In the genomic region with DNA sequence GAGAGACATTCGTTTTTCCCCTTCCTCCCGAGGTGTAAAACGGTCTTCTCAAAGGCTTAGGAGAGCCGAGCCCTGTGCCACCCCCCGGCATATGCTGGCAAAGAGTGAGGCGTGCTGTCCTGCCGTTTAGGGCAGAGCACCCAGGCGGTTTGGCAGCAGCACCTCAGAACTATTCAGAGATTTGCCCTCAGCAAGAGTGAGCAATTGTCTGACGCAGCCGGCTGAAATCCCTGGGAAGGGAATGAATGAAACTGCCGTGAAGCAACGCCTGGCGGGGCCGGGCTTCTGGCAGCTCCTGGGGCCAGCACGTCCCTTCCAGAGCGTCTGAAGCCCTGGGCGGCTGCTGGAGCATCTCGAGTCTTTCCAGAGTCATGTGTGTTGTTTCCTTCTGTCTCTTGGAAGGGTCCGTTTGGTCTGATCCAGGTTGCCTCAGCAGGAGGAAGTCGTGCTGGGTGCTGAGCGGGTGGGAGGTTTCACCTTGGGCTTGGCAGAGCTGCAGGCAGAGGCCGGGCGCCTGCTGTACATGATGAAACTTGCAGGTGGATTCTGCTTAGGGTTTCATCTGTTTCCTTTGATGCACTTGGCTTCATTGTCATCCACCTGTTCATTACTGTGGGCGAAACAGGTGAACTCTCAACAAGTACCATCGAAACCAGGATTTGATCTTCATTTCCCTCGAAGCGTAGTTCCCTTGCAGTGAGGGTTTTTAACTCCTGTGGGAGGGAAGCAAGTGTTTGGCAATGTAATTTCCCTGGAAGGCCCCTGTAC, we compare ENCODE assay signal across 15 cellular contexts. TPM values are rescaled to one million over a fixed set of nuclear protein-coding genes. Genes with fewer than 3 reads are reported as not detected.
DNase-seq lines count a peak whose midpoint lies in the region; ATAC-seq and TF ChIP-seq lines count a peak whose summit lies in the region.
"Had no signal": no experiment of that assay in that cellular context is flagged by ENCODE, and none has a peak within 500 bp of the region (broad histone marks: within the 10 kb centered on the region; RNA-seq: fewer than 3 reads in every experiment).

No MANE protein-coding gene starts in this region.

- TF ChIP-seq CTCF in heart right ventricle (IDR thresholded peaks at IDR 0.05) = no peak
- no peak for TF ChIP-seq CTCF in suprapubic skin (IDR thresholded peaks at IDR 0.05)

- peaks cover 0 to 22% (median 2%) of the 10 kb centered on the region in 9 donors for H3K4me1 ChIP-seq in heart right ventricle
- H3K4me1 ChIP-seq in suprapubic skin = peaks cover 45% of the 10 kb centered on the region
- H3K4me1 ChIP-seq: colonic mucosa had no signal

- no peak for ATAC-seq in T-helper 17 cell
- ATAC-seq in heart right ventricle = peak in 5 of 8 donors; percentile 4 to 85 (median 69)
- ATAC-seq in HG02798 (IDR thresholded peaks at IDR 0.05; ENCODE audit: poor library complexity, unreplicated experiment) = no peak
- ATAC-seq: activated T-cell treated with anti-CD3 and anti-CD28 coated beads, Interleukin-2, amount 50 U/mL, for 72 hours had no signal

- H3K27ac ChIP-seq in heart right ventricle (no peak overlapping the region), suprapubic skin (peak overlapping the region; percentile 79)
- H3K27ac ChIP-seq: colonic mucosa, upper lobe of left lung had no signal

- no peaks in the 10 kb centered on the region for H3K27me3 Mint-ChIP-seq in T-helper 17 cell

- H3K4me3 ChIP-seq in heart right ventricle (no peak overlapping the region), suprapubic skin (no peak overlapping the region)
- H3K4me3 ChIP-seq: colonic mucosa, upper lobe of left lung had no signal

- H3K27ac Mint-ChIP-seq in T-helper 17 cell = peak overlapping the region; percentile 19

- 85 to 86% methylated on average over 27 of the region's 27 CpGs for WGBS in heart right ventricle, 2 donors
- 39% methylated on average over 25 of the region's 27 CpGs for WGBS in suprapubic skin

- H3K9me3 ChIP-seq in T-helper 17 cell (ENCODE audit: control insufficient read depth, low read length, poor library complexity, severe bottlenecking) = no peaks in the 10 kb centered on the region
- H3K9me3 ChIP-seq in heart right ventricle = no peaks in the 10 kb centered on the region
- H3K9me3 ChIP-seq in suprapubic skin = no peaks in the 10 kb centered on the region
- H3K9me3 ChIP-seq: colonic mucosa, upper lobe of left lung had no signal

- TF ChIP-seq POLR2A in suprapubic skin (IDR thresholded peaks at IDR 0.05) = no peak

- no peaks in the 10 kb centered on the region for H3K36me3 Mint-ChIP-seq in T-helper 17 cell (ENCODE audit: low read depth)

- peaks cover 0 to 29% (median 10%) of the 10 kb centered on the region in 9 donors for H3K36me3 ChIP-seq in heart right ventricle
- H3K36me3 ChIP-seq in suprapubic skin = peaks cover 24% of the 10 kb centered on the region
- H3K36me3 ChIP-seq: colonic mucosa had no signal

- TF ChIP-seq EP300 in suprapubic skin (IDR thresholded peaks at IDR 0.05) = no peak

- H3K27me3 ChIP-seq in heart right ventricle (no peaks in the 10 kb centered on the region), suprapubic skin (no peaks in the 10 kb centered on the region)
- H3K27me3 ChIP-seq: colonic mucosa, upper lobe of left lung had no signal

- intact Hi-C loops in heart right ventricle (cut with DNase I) = loop anchor here in 3 of 10 donors (10.0 kb wide), 3 partner anchors 58 to 268 kb away; partner anchors contain the start of gene ZNF750 (in 1 of the 3)

- peak; percentile 37 for DNase-seq in NCI-H1694 treated with DMSO at 0.1 percent for 48 hours (lab: John Stamatoyannopoulos, UW)
- DNase-seq in NCI-H1694 (lab: John Stamatoyannopoulos, UW) = no peak
- DNase-seq in T-helper 17 cell = no peak
- no peak for DNase-seq in heart right ventricle
- DNase-seq in suprapubic skin (ENCODE audit: low spot score in 2 of 2) = peak; percentile 88 to 93
- DNase-seq in kidney glomerular epithelial cell (lab: John Stamatoyannopoulos, UW) = no peak
- DNase-seq in NCI-H1092 treated with DMSO at 0.1 percent for 48 hours (lab: John Stamatoyannopoulos, UW) = no peak
- DNase-seq: activated T-cell treated with anti-CD3 and anti-CD28 coated beads, Interleukin-2, amount 50 U/mL, for 72 hours; colonic mucosa; GDM1; naive B cell; NCI-H82 had no signal

- H3K4me1 Mint-ChIP-seq in T-helper 17 cell = peaks cover 8% of the 10 kb centered on the region

- H3K4me3 Mint-ChIP-seq in T-helper 17 cell = no peak overlapping the region
- H3K4me3 Mint-ChIP-seq: activated T-cell treated with anti-CD3 and anti-CD28 coated beads, Interleukin-2, amount 50 U/mL, for 72 hours had no signal

RNA-seq across cellular contexts. Expression of gene TBCD, which starts 35.4 kb away (rescaled TPM):
- 100 to 1,000 TPM; 112 to 144 TPM for total RNA-seq in T-helper 17 cell
- total RNA-seq in heart right ventricle = 10 to 100 TPM; 41.3 to 79.0 (median 49.6) TPM
- polyA plus RNA-seq in heart right ventricle = 100 to 1,000 TPM in 1 of 2 donors, 10 to 100 TPM in 1; 89.8 to 107 TPM
- 100 to 1,000 TPM in 1 of 4 donors, 10 to 100 TPM in 3; 49.7 to 119 (median 71.5) TPM for total RNA-seq in suprapubic skin

RNA-seq across cellular contexts. Expression of gene FN3K, which starts 51.9 kb away (rescaled TPM):
- 1 to 10 TPM; 3.2 to 6.5 TPM for total RNA-seq in T-helper 17 cell
- 100 to 1,000 TPM in 3 of 10 donors, 10 to 100 TPM in 7; 72.4 to 115 (median 92.4) TPM for total RNA-seq in heart right ventricle
- polyA plus RNA-seq in heart right ventricle = 10 to 100 TPM; 48.4 to 93.1 TPM
- total RNA-seq in suprapubic skin = 10 to 100 TPM in 1 of 4 donors, 1 to 10 TPM in 3; 2.0 to 19.2 (median 4.2) TPM

RNA-seq across cellular contexts. Expression of gene ZNF750, which starts 52.6 kb away (rescaled TPM):
- not detected for total RNA-seq in T-helper 17 cell
- total RNA-seq in heart right ventricle = under 1 TPM in 3 of 10 donors, not detected in 7; 0.11 to 0.20 (median 0.15) TPM
- under 1 TPM; 0.14 to 0.15 TPM for polyA plus RNA-seq in heart right ventricle
- 100 to 1,000 TPM; 117 to 353 (median 233) TPM for total RNA-seq in suprapubic skin
- total RNA-seq: A172; activated T-cell treated with anti-CD3 and anti-CD28 coated beads, Interleukin-2, amount 50 U/mL, for 72 hours; colonic mucosa had no signal

Comparison
In these comparisons a context has a peak if more than half of its experiments do, and no peak if none do; other contexts are left out.
1. DNase-seq: peak in NCI-H1694 treated with DMSO at 0.1 percent for 48 hours (single experiment) and suprapubic skin (2 of 2); none in NCI-H1694 (single experiment), T-helper 17 cell (0 of 3), heart right ventricle (0 of 2), kidney glomerular epithelial cell (single experiment) and NCI-H1092 treated with DMSO at 0.1 percent for 48 hours (single experiment).
2. ATAC-seq: peak in heart right ventricle (5 of 8); none in T-helper 17 cell (single experiment) and HG02798 (single experiment).
3. RNA of gene ZNF750, which starts 52.6 kb away (total RNA-seq): 117 to 353 TPM in suprapubic skin; 0.11 to 0.20 TPM in heart right ventricle and not detected in T-helper 17 cell; every median in the first group is over 10 times any median in the second.